ENCODE assay signal across 1 cellular context in the genomic region with DNA sequence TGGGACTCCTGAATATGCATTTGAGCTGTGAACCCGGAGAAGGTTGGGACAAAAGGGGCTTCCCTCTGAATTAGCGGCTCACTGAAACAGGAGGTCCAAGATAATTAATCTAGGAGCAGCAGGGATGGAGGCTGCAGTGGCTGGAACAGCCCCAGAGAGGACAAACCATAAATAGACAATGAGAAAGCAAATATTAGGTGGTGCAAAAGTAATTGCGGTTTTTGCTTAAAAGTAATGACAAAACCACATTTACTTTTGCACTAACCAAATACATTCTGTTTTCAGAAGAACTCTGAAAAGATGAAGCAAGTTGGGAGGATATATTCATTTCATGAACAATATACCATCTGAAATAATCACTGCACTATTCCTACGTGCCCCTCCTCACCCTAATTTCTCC.
TF ChIP-seq lines count a peak whose summit lies in the region.

No MANE protein-coding gene starts in this region.

TF ChIP-seq in HepG2, 621 proteins besides CTCF, POLR2A, EP300 and RAD21 (continued from another document):
- TF ChIP-seq, protein P1, sequence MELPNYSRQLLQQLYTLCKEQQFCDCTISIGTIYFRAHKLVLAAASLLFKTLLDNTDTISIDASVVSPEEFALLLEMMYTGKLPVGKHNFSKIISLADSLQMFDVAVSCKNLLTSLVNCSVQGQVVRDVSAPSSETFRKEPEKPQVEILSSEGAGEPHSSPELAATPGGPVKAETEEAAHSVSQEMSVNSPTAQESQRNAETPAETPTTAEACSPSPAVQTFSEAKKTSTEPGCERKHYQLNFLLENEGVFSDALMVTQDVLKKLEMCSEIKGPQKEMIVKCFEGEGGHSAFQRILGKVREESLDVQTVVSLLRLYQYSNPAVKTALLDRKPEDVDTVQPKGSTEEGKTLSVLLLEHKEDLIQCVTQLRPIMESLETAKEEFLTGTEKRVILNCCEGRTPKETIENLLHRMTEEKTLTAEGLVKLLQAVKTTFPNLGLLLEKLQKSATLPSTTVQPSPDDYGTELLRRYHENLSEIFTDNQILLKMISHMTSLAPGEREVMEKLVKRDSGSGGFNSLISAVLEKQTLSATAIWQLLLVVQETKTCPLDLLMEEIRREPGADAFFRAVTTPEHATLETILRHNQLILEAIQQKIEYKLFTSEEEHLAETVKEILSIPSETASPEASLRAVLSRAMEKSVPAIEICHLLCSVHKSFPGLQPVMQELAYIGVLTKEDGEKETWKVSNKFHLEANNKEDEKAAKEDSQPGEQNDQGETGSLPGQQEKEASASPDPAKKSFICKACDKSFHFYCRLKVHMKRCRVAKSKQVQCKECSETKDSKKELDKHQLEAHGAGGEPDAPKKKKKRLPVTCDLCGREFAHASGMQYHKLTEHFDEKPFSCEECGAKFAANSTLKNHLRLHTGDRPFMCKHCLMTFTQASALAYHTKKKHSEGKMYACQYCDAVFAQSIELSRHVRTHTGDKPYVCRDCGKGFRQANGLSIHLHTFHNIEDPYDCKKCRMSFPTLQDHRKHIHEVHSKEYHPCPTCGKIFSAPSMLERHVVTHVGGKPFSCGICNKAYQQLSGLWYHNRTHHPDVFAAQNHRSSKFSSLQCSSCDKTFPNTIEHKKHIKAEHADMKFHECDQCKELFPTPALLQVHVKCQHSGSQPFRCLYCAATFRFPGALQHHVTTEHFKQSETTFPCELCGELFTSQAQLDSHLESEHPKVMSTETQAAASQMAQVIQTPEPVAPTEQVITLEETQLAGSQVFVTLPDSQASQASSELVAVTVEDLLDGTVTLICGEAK (IDR thresholded peaks at IDR 0.05) = peak; percentile 72
- TF ChIP-seq, protein P1 (CRISPR knock-in tag; IDR thresholded peaks at IDR 0.05) = no peak
- TF ChIP-seq ZNF788 (CRISPR knock-in tag; IDR thresholded peaks at IDR 0.05; ENCODE audit: borderline replicate concordance) (no peak), JUNB (CRISPR knock-in tag; IDR thresholded peaks at IDR 0.05; ENCODE audit: borderline replicate concordance) (no peak), ATF4 (CRISPR knock-in tag; IDR thresholded peaks at IDR 0.05) (no peak), ATF1 (CRISPR knock-in tag; IDR thresholded peaks at IDR 0.05) (no peak), ZNF251 (CRISPR knock-in tag; IDR thresholded peaks at IDR 0.05) (no peak), TCF7L2 (IDR thresholded peaks at IDR 0.05; ENCODE audit: low read depth, low read length) (no peak)
- TF ChIP-seq, protein P2, sequence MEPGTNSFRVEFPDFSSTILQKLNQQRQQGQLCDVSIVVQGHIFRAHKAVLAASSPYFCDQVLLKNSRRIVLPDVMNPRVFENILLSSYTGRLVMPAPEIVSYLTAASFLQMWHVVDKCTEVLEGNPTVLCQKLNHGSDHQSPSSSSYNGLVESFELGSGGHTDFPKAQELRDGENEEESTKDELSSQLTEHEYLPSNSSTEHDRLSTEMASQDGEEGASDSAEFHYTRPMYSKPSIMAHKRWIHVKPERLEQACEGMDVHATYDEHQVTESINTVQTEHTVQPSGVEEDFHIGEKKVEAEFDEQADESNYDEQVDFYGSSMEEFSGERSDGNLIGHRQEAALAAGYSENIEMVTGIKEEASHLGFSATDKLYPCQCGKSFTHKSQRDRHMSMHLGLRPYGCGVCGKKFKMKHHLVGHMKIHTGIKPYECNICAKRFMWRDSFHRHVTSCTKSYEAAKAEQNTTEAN (CRISPR knock-in tag; conservative IDR thresholded peaks at IDR 0.05) = no peak
